Comparison of ENCODE assay signal across 1 cellular context in genomic region chr2:70743677-70744076, GRCh38.
TF ChIP-seq lines count a peak whose summit lies in the region.

No MANE protein-coding gene starts in this region.

TF ChIP-seq in K562, 482 proteins besides CTCF, POLR2A, EP300 and RAD21 (continued from another document):
- 0 out of 2 replicates have a peak, but pooled peaks have one; percentile 25 for TF ChIP-seq CTBP1 (IDR thresholded peaks at IDR 0.05; ENCODE audit: borderline replicate concordance)
- TF ChIP-seq MCM7 (IDR thresholded peaks at IDR 0.05), result no peak
- TF ChIP-seq TRIM25 (IDR thresholded peaks at IDR 0.05; ENCODE audit: borderline replicate concordance), result no peak
- no peak for TF ChIP-seq ETS2 (tag; IDR thresholded peaks at IDR 0.05; ENCODE audit: borderline replicate concordance, poor library complexity, severe bottlenecking)
- no peak for TF ChIP-seq ZNF140 (CRISPR knock-in tag; IDR thresholded peaks at IDR 0.05)
- peak; percentile 81 for TF ChIP-seq NFE2 (IDR thresholded peaks at IDR 0.05; ENCODE audit: low read depth)
- no peak for TF ChIP-seq MCM2 (IDR thresholded peaks at IDR 0.05; ENCODE audit: low read depth)
- TF ChIP-seq NCOR1 (IDR thresholded peaks at IDR 0.05), result no peak
- no peak for TF ChIP-seq CLOCK (CRISPR knock-in tag; IDR thresholded peaks at IDR 0.05; ENCODE audit: borderline replicate concordance)
- peak in 1 of 2 experiments; percentile 84; a peak in 1 of 3 replicates for TF ChIP-seq CBX3 (IDR thresholded peaks at IDR 0.05; ENCODE audit: borderline replicate concordance in 1 of 2, low read length in 2 of 2)
- TF ChIP-seq ARID3A (IDR thresholded peaks at IDR 0.05; ENCODE audit: borderline replicate concordance, low read depth, low read length), result no peak
- peak; percentile 96 for TF ChIP-seq SMARCA5 (IDR thresholded peaks at IDR 0.05)
- TF ChIP-seq SRSF1 (IDR thresholded peaks at IDR 0.05; ENCODE audit: low read depth, low read length), result no peak
- TF ChIP-seq E2F8 (IDR thresholded peaks at IDR 0.05; ENCODE audit: low read depth, partially characterized antibody), result no peak
- no peak for TF ChIP-seq TFAP4 (CRISPR knock-in tag; IDR thresholded peaks at IDR 0.05; ENCODE audit: borderline replicate concordance)
- no peak for TF ChIP-seq HEY1 (CRISPR knock-in tag; IDR thresholded peaks at IDR 0.05; ENCODE audit: borderline replicate concordance)
- TF ChIP-seq PREB (CRISPR knock-in tag; IDR thresholded peaks at IDR 0.05), result no peak
- no peak for TF ChIP-seq ELF4 (CRISPR knock-in tag; IDR thresholded peaks at IDR 0.05)
- peak in 1 of 2 experiments; percentile 32 for TF ChIP-seq E2F6 (IDR thresholded peaks at IDR 0.05; ENCODE audit: borderline replicate concordance in 1 of 2, extremely low read depth in 1 of 2, insufficient read depth in 1 of 2, insufficient read length in 1 of 2, low read depth in 1 of 2, low read length in 1 of 2, poor library complexity in 1 of 2, severe bottlenecking in 1 of 2)
- TF ChIP-seq LEF1 (IDR thresholded peaks at IDR 0.05), result peak; percentile 50; the same call in 1 of the 2 replicates
- no peak for TF ChIP-seq SETDB1 (IDR thresholded peaks at IDR 0.05; ENCODE audit: low read length)
- TF ChIP-seq ZNF592 (IDR thresholded peaks at IDR 0.05), result peak; percentile 69
- no peak for TF ChIP-seq KLF16 (IDR thresholded peaks at IDR 0.05)
- TF ChIP-seq BCLAF1 (IDR thresholded peaks at IDR 0.05; ENCODE audit: borderline replicate concordance in 1 of 2, control insufficient read depth in 1 of 2, low read depth in 2 of 2, low read length in 1 of 2), result 0 out of 4 replicates have a peak, but pooled peaks of 1 of the 2 experiments have one; percentile 52
- TF ChIP-seq ZMIZ1 (IDR thresholded peaks at IDR 0.05; ENCODE audit: low read depth in 2 of 2, low read length in 2 of 2), result no peak
- TF ChIP-seq SPI1 (IDR thresholded peaks at IDR 0.05; ENCODE audit: borderline replicate concordance, low read depth, low read length), result no peak
- TF ChIP-seq NR1H2 (CRISPR knock-in tag; IDR thresholded peaks at IDR 0.05), result no peak
